20 cellular contexts compared by ENCODE assay signal in genomic region chr6:83265384-83265783, GRCh38.
A peak's percentile ranks its signal among the peaks of the same experiment; 100 is the strongest.
DNase-seq lines count a peak whose midpoint lies in the region; ATAC-seq and TF ChIP-seq lines count a peak whose summit lies in the region.
"Had no signal": no experiment of that assay in that cellular context is flagged by ENCODE, and none has a peak within 500 bp of the region (broad histone marks: within the 10 kb centered on the region; RNA-seq: fewer than 3 reads in every experiment).

No MANE protein-coding gene starts in this region.

- peaks cover 2% of the 10 kb centered on the region for H3K27me3 Mint-ChIP-seq in activated T-helper 2 cell treated with anti-CD3 and anti-CD28 coated beads, Interferon-gamma antibody, Interleukin-2, Interleukin-4, amounts not matched to agents 10 μg/mL and 5 μg/mL and 100 μg/mL, durations not matched to agents 14 hours and 24 hours and 36 hours (ENCODE audit: low read depth)
- H3K27me3 Mint-ChIP-seq: IgD-negative memory B cell had no signal

- H3K36me3 ChIP-seq in brain microvascular endothelial cell (replicated peaks), result no peaks in the 10 kb centered on the region
- H3K36me3 ChIP-seq: pancreas, upper lobe of left lung had no signal

- H3K27me3 ChIP-seq in AG04450 (ENCODE audit: control insufficient read depth, insufficient read depth, low read length), result no peaks in the 10 kb centered on the region
- no peaks in the 10 kb centered on the region for H3K27me3 ChIP-seq in brain microvascular endothelial cell (replicated peaks)
- H3K27me3 ChIP-seq: pancreas, upper lobe of left lung had no signal

- intact Hi-C loops in activated T-helper 2 cell treated with anti-CD3 and anti-CD28 coated beads, Interferon-gamma antibody, Interleukin-2, Interleukin-4, amounts not matched to agents 10 μg/mL and 5 μg/mL and 100 μg/mL, durations not matched to agents 14 hours and 24 hours and 36 hours (cut with micrococcal nuclease), result no loop called here

- no peak overlapping the region for H3K4me3 Mint-ChIP-seq in activated T-helper 2 cell treated with anti-CD3 and anti-CD28 coated beads, Interferon-gamma antibody, Interleukin-2, Interleukin-4, amounts not matched to agents 10 μg/mL and 5 μg/mL and 100 μg/mL, durations not matched to agents 14 hours and 24 hours and 36 hours (ENCODE audit: low read depth)
- H3K4me3 Mint-ChIP-seq: activated CD4-positive, alpha-beta T cell treated with anti-CD3 and anti-CD28 coated beads for 36 hours; activated naive CD8-positive, alpha-beta T cell; IgD-negative memory B cell; stimulated activated memory B cell treated with anti-CD40 and anti-IgM and Interleukin-4, amounts not matched to agents 10 μg/mL and 1 μg/mL and 100 μg/mL, for 72 hours had no signal

- TF ChIP-seq CTCF in AG04450 (IDR thresholded peaks at IDR 0.05; ENCODE audit: low read depth, low read length), result no peak
- TF ChIP-seq CTCF in brain microvascular endothelial cell (IDR thresholded peaks at IDR 0.05; ENCODE audit: low read depth, low read length, missing control alignments), result no peak

- H3K36me3 Mint-ChIP-seq in activated T-helper 2 cell treated with anti-CD3 and anti-CD28 coated beads, Interferon-gamma antibody, Interleukin-2, Interleukin-4, amounts not matched to agents 10 μg/mL and 5 μg/mL and 100 μg/mL, durations not matched to agents 14 hours and 24 hours and 36 hours (ENCODE audit: low read depth), result no peaks in the 10 kb centered on the region
- H3K36me3 Mint-ChIP-seq: activated naive CD8-positive, alpha-beta T cell; IgD-negative memory B cell; stimulated activated memory B cell treated with anti-CD40 and anti-IgM and Interleukin-4, amounts not matched to agents 10 μg/mL and 1 μg/mL and 100 μg/mL, for 72 hours had no signal

- POLR2A ChIA-PET in AG04450 (lab: Yijun Ruan, JAX), result no interaction called here

- no peaks in the 10 kb centered on the region for H3K4me1 Mint-ChIP-seq in activated T-helper 2 cell treated with anti-CD3 and anti-CD28 coated beads, Interferon-gamma antibody, Interleukin-2, Interleukin-4, amounts not matched to agents 10 μg/mL and 5 μg/mL and 100 μg/mL, durations not matched to agents 14 hours and 24 hours and 36 hours (ENCODE audit: low read depth)
- H3K4me1 Mint-ChIP-seq: activated CD4-positive, alpha-beta T cell treated with anti-CD3 and anti-CD28 coated beads for 36 hours; IgD-negative memory B cell; stimulated activated memory B cell treated with anti-CD40 and anti-IgM and Interleukin-4, amounts not matched to agents 10 μg/mL and 1 μg/mL and 100 μg/mL, for 72 hours had no signal

- H3K27ac Mint-ChIP-seq in activated T-helper 2 cell treated with anti-CD3 and anti-CD28 coated beads, Interferon-gamma antibody, Interleukin-2, Interleukin-4, amounts not matched to agents 10 μg/mL and 5 μg/mL and 100 μg/mL, durations not matched to agents 14 hours and 24 hours and 36 hours, result no peak overlapping the region
- H3K27ac Mint-ChIP-seq: activated CD4-positive, alpha-beta T cell treated with anti-CD3 and anti-CD28 coated beads for 36 hours; activated naive CD8-positive, alpha-beta T cell; IgD-negative memory B cell; stimulated activated memory B cell treated with anti-CD40 and anti-IgM and Interleukin-4, amounts not matched to agents 10 μg/mL and 1 μg/mL and 100 μg/mL, for 72 hours had no signal

- ATAC-seq in GM18861 (IDR thresholded peaks at IDR 0.05; ENCODE audit: unreplicated experiment), result no peak
- ATAC-seq: activated CD4-positive, alpha-beta T cell treated with anti-CD3 and anti-CD28 coated beads for 36 hours; pancreas had no signal

- in situ Hi-C loops in brain microvascular endothelial cell (cut with HindIII; ENCODE audit: low pct_ligation_motif_present, low sequenced_read_pairs), result no loop called here

- H3K4me3 ChIP-seq in AG04450 (ENCODE audit: low read depth, low read length), result no peak overlapping the region
- no peak overlapping the region for H3K4me3 ChIP-seq in brain microvascular endothelial cell (ENCODE audit: low read depth, low read length)
- H3K4me3 ChIP-seq: pancreas, skin epidermis, upper lobe of left lung had no signal

- H3K9me3 ChIP-seq in AG04450 (ENCODE audit: control insufficient read depth, insufficient read depth, low read length), result no peaks in the 10 kb centered on the region
- H3K9me3 ChIP-seq: pancreas, upper lobe of left lung had no signal

- no peaks in the 10 kb centered on the region for H3K9me3 Mint-ChIP-seq in activated T-helper 2 cell treated with anti-CD3 and anti-CD28 coated beads, Interferon-gamma antibody, Interleukin-2, Interleukin-4, amounts not matched to agents 10 μg/mL and 5 μg/mL and 100 μg/mL, durations not matched to agents 14 hours and 24 hours and 36 hours

- H3K27ac ChIP-seq in AG04450 (ENCODE audit: low read depth, low read length) (no peak overlapping the region), brain microvascular endothelial cell (no peak overlapping the region)
- H3K27ac ChIP-seq: pancreas, skin epidermis, upper lobe of left lung had no signal

- DNase-seq in AG04450 (ENCODE audit: low read depth, low spot score) (peak; percentile 23), HT1080 (ENCODE audit: low read depth) (peak; percentile 70), brain microvascular endothelial cell (peak; percentile 55), glomerular visceral epithelial cell (ENCODE audit: extremely low spot score) (peak; percentile 26), NCI-H345 treated with DMSO at 0.1 percent for 48 hours (lab: John Stamatoyannopoulos, UW; ENCODE audit: unreplicated experiment) (no peak), iPS-NIHi11 (ENCODE audit: low spot score) (no peak)
- no peak for DNase-seq in activated T-helper 2 cell treated with anti-CD3 and anti-CD28 coated beads, Interferon-gamma antibody, Interleukin-2, Interleukin-4, amounts not matched to agents 10 μg/mL and 5 μg/mL and 100 μg/mL, durations not matched to agents 14 hours and 24 hours and 36 hours (ENCODE audit: low spot score)
- DNase-seq: activated CD4-positive, alpha-beta T cell treated with anti-CD3 and anti-CD28 coated beads for 36 hours; cerebellar nuclear complex; COR-L47; NCI-H1092 treated with DMSO at 0.1 percent for 48 hours; pancreas; SIG-M5; T1000; upper lobe of left lung had no signal

- CTCF ChIA-PET in AG04450 (lab: Charles Lee), result interaction anchor here (1.1 to 1.7 kb wide), 2 partner anchors 198 to 246 kb away, joined by 3 to 5 read pairs; partner anchors contain the start of genes DOP1A and PRSS35

Comparison
In these comparisons a context has a peak if more than half of its experiments do, and no peak if none do; other contexts are left out.
1. DNase-seq: peak in AG04450 (single experiment), HT1080 (single experiment), brain microvascular endothelial cell (single experiment) and glomerular visceral epithelial cell (single experiment); none in NCI-H345 treated with DMSO at 0.1 percent for 48 hours (single experiment), iPS-NIHi11 (single experiment) and activated T-helper 2 cell treated with anti-CD3 and anti-CD28 coated beads, Interferon-gamma antibody, Interleukin-2, Interleukin-4, amounts not matched to agents 10 μg/mL and 5 μg/mL and 100 μg/mL, durations not matched to agents 14 hours and 24 hours and 36 hours (single experiment).